1 cellular context compared by ENCODE assay signal in the genomic region with DNA sequence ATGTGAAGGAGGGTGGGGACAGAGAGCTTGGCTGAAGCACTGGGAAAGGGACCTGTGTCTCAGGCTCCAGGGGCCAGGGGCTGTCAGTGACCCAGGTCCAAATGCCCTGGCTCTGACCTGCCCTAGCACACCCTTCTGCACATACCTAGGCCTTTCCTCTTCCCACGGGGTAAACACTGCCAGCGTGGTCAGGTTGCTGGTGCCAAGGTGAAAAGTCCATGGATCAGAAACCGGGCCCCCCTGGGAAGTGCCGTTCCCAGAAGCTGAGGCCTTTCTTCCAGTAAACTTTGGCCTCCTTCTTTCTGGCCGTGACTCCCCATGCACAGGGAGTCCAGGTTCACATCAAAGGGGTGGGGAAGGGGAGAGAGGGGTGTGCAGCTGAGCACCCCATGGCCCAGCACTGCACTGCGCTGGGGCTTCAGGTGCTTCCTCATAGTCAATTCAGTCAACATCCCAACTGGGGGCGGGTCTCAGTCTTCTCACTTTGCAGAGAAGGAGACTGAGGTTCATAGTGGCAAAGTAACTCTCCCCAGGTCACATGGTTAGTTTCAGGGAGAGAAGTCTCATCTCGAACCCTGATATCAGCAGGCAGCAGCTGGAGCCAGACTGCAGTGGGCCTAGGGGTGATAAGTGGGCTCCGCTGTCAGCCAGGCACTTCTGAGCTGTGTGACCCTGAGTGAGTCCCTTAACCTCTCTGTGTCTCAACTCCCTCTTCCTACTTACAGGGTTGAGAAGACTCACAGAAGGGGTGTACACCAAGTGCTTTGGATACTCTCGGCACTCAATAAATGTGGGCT.
TF ChIP-seq lines count a peak whose summit lies in the region.

No MANE protein-coding gene starts in this region.

TF ChIP-seq in HepG2, 621 proteins besides CTCF, POLR2A, EP300 and RAD21 (continued from another document and continues in another):
- TF ChIP-seq, protein P1, sequence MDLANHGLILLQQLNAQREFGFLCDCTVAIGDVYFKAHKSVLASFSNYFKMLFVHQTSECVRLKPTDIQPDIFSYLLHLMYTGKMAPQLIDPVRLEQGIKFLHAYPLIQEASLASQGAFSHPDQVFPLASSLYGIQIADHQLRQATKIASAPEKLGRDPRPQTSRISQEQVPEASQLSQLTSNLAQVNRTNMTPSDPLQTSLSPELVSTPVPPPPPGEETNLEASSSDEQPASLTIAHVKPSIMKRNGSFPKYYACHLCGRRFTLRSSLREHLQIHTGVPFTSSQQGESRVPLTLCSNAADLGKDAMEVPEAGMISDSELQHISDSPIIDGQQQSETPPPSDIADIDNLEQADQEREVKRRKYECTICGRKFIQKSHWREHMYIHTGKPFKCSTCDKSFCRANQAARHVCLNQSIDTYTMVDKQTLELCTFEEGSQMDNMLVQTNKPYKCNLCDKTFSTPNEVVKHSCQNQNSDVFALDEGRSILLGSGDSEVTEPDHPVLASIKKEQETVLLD (CRISPR knock-in tag; IDR thresholded peaks at IDR 0.05; ENCODE audit: low read depth), result no peak
- TF ChIP-seq ZNF276 (CRISPR knock-in tag; IDR thresholded peaks at IDR 0.05; ENCODE audit: low read depth) (no peak), YEATS2 (CRISPR knock-in tag; IDR thresholded peaks at IDR 0.05; ENCODE audit: borderline replicate concordance) (no peak), ZNF737 (CRISPR knock-in tag; IDR thresholded peaks at IDR 0.05; ENCODE audit: borderline replicate concordance) (no peak), NR2C2 (CRISPR knock-in tag; IDR thresholded peaks at IDR 0.05; ENCODE audit: borderline replicate concordance) (peak; percentile 35; the same call in 1 of the 2 replicates), ZFP36 (IDR thresholded peaks at IDR 0.05; ENCODE audit: borderline replicate concordance, low read depth, low read length, partially characterized antibody) (peak; percentile 9), PTBP1 (IDR thresholded peaks at IDR 0.05; ENCODE audit: low read depth, low read length, poor library complexity, severe bottlenecking) (no peak), TGIF2 (CRISPR knock-in tag; IDR thresholded peaks at IDR 0.05) (no peak), MEIS2 (CRISPR knock-in tag; IDR thresholded peaks at IDR 0.05) (no peak), GATAD2A (CRISPR knock-in tag; IDR thresholded peaks at IDR 0.05) (peak; percentile 58), MAF1 (CRISPR knock-in tag; IDR thresholded peaks at IDR 0.05; ENCODE audit: borderline replicate concordance) (no peak), AKAP8 (CRISPR knock-in tag; IDR thresholded peaks at IDR 0.05) (no peak), ZNF816 (CRISPR knock-in tag; IDR thresholded peaks at IDR 0.05; ENCODE audit: borderline replicate concordance) (no peak), ZNF260 (CRISPR knock-in tag; IDR thresholded peaks at IDR 0.05; ENCODE audit: borderline replicate concordance, low read depth) (no peak), ZNF24 (IDR thresholded peaks at IDR 0.05) (no peak), CEBPG (CRISPR knock-in tag; IDR thresholded peaks at IDR 0.05) (no peak), KDM6A (CRISPR knock-in tag; IDR thresholded peaks at IDR 0.05; ENCODE audit: low read depth) (peak; percentile 69; the same call in 1 of the 2 replicates), ZSCAN22 (CRISPR knock-in tag; IDR thresholded peaks at IDR 0.05) (no peak), REL (CRISPR knock-in tag; conservative IDR thresholded peaks at IDR 0.05) (no peak), ARHGAP35 (CRISPR knock-in tag; IDR thresholded peaks at IDR 0.05; ENCODE audit: borderline replicate concordance) (no peak), SIN3A (IDR thresholded peaks at IDR 0.05; ENCODE audit: borderline replicate concordance, low read depth, low read length) (no peak), EHMT2 (IDR thresholded peaks at IDR 0.05; ENCODE audit: borderline replicate concordance, low read depth, low read length) (no peak), RXRB (CRISPR knock-in tag; IDR thresholded peaks at IDR 0.05; ENCODE audit: borderline replicate concordance) (peak; percentile 97), SP5 (CRISPR knock-in tag; IDR thresholded peaks at IDR 0.05; ENCODE audit: borderline replicate concordance, low read depth) (no peak), ATF1 (CRISPR knock-in tag; IDR thresholded peaks at IDR 0.05) (0 out of 2 replicates have a peak, but pooled peaks have one; percentile 39), ATF4 (CRISPR knock-in tag; IDR thresholded peaks at IDR 0.05) (no peak), TBL1XR1 (IDR thresholded peaks at IDR 0.05; ENCODE audit: borderline replicate concordance, low read length, partially characterized antibody) (no peak), ZNF670 (CRISPR knock-in tag; IDR thresholded peaks at IDR 0.05; ENCODE audit: borderline replicate concordance) (peak; percentile 82; the same call in 1 of the 2 replicates), ZNF34 (CRISPR knock-in tag; IDR thresholded peaks at IDR 0.05; ENCODE audit: borderline replicate concordance) (no peak), CBX5 (CRISPR knock-in tag; IDR thresholded peaks at IDR 0.05; ENCODE audit: borderline replicate concordance) (no peak), TAF1 (CRISPR knock-in tag; IDR thresholded peaks at IDR 0.05) (no peak), CENPX (CRISPR knock-in tag; IDR thresholded peaks at IDR 0.05) (no peak), ZHX1 (CRISPR knock-in tag; IDR thresholded peaks at IDR 0.05; ENCODE audit: low read depth) (no peak), SOX5 (CRISPR knock-in tag; IDR thresholded peaks at IDR 0.05; ENCODE audit: borderline replicate concordance) (no peak; the same call in 1 of the 2 replicates), MEF2D (CRISPR knock-in tag; IDR thresholded peaks at IDR 0.05) (no peak; the same call in 1 of the 2 replicates), GLMP (CRISPR knock-in tag; IDR thresholded peaks at IDR 0.05; ENCODE audit: borderline replicate concordance) (no peak), ZNF232 (CRISPR knock-in tag; IDR thresholded peaks at IDR 0.05; ENCODE audit: borderline replicate concordance) (no peak), LBX2 (CRISPR knock-in tag; IDR thresholded peaks at IDR 0.05; ENCODE audit: borderline replicate concordance) (0 out of 2 replicates have a peak, but pooled peaks have one; percentile 38), MTA1 (CRISPR knock-in tag; IDR thresholded peaks at IDR 0.05; ENCODE audit: borderline replicate concordance) (peak; percentile 92; the same call in 1 of the 2 replicates), ZNF678 (CRISPR knock-in tag; IDR thresholded peaks at IDR 0.05) (no peak), RORA (CRISPR knock-in tag; IDR thresholded peaks at IDR 0.05) (no peak), ZNF234 (CRISPR knock-in tag; conservative IDR thresholded peaks at IDR 0.05) (no peak), FLYWCH1 (CRISPR knock-in tag; IDR thresholded peaks at IDR 0.05) (no peak)
- TF ChIP-seq, protein P2, sequence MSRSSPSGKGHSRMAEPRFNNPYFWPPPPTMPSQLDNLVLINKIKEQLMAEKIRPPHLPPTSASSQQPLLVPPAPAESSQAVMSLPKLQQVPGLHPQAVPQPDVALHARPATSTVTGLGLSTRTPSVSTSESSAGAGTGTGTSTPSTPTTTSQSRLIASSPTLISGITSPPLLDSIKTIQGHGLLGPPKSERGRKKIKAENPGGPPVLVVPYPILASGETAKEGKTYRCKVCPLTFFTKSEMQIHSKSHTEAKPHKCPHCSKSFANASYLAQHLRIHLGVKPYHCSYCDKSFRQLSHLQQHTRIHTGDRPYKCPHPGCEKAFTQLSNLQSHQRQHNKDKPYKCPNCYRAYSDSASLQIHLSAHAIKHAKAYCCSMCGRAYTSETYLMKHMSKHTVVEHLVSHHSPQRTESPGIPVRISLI (CRISPR knock-in tag; IDR thresholded peaks at IDR 0.05; ENCODE audit: borderline replicate concordance), result no peak
- TF ChIP-seq, protein P3, sequence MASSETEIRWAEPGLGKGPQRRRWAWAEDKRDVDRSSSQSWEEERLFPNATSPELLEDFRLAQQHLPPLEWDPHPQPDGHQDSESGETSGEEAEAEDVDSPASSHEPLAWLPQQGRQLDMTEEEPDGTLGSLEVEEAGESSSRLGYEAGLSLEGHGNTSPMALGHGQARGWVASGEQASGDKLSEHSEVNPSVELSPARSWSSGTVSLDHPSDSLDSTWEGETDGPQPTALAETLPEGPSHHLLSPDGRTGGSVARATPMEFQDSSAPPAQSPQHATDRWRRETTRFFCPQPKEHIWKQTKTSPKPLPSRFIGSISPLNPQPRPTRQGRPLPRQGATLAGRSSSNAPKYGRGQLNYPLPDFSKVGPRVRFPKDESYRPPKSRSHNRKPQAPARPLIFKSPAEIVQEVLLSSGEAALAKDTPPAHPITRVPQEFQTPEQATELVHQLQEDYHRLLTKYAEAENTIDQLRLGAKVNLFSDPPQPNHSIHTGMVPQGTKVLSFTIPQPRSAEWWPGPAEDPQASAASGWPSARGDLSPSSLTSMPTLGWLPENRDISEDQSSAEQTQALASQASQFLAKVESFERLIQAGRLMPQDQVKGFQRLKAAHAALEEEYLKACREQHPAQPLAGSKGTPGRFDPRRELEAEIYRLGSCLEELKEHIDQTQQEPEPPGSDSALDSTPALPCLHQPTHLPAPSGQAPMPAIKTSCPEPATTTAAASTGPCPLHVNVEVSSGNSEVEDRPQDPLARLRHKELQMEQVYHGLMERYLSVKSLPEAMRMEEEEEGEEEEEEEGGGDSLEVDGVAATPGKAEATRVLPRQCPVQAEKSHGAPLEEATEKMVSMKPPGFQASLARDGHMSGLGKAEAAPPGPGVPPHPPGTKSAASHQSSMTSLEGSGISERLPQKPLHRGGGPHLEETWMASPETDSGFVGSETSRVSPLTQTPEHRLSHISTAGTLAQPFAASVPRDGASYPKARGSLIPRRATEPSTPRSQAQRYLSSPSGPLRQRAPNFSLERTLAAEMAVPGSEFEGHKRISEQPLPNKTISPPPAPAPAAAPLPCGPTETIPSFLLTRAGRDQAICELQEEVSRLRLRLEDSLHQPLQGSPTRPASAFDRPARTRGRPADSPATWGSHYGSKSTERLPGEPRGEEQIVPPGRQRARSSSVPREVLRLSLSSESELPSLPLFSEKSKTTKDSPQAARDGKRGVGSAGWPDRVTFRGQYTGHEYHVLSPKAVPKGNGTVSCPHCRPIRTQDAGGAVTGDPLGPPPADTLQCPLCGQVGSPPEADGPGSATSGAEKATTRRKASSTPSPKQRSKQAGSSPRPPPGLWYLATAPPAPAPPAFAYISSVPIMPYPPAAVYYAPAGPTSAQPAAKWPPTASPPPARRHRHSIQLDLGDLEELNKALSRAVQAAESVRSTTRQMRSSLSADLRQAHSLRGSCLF (CRISPR knock-in tag; IDR thresholded peaks at IDR 0.05; ENCODE audit: borderline replicate concordance), result no peak
- TF ChIP-seq, protein P4, sequence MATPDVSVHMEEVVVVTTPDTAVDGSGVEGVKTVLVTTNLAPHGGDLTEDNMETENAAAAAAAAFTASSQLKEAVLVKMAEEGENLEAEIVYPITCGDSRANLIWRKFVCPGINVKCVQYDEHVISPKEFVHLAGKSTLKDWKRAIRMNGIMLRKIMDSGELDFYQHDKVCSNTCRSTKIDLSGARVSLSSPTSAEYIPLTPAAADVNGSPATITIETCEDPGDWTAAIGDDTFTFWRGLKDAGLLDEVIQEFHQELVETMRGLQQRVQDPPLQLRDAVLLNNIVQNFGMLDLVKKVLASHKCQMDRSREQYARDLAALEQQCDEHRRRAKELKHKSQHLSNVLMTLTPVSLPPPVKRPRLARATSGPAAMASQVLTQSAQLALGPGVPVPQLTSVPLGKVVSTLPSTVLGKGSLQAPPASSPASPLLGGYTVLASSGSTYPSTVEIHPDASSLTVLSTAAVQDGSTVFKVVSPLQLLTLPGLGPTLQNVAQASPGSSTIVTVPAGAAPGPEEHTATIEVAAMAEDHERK (CRISPR knock-in tag; IDR thresholded peaks at IDR 0.05; ENCODE audit: low read depth), result no peak
